Comparison of ENCODE assay signal across 12 cellular contexts in genomic region chr21:46093668-46094400, GRCh38. TPM values are rescaled to one million over a fixed set of nuclear protein-coding genes. Genes with fewer than 3 reads are reported as not detected.
DNase-seq lines count a peak whose midpoint lies in the region; ATAC-seq and TF ChIP-seq lines count a peak whose summit lies in the region.
"Had no signal": no experiment of that assay in that cellular context is flagged by ENCODE, and none has a peak within 500 bp of the region (broad histone marks: within the 10 kb centered on the region; RNA-seq: fewer than 3 reads in every experiment).

No MANE protein-coding gene starts in this region.

- intact Hi-C loops in tibial artery (cut with DNase I; ENCODE audit: low total_unique reads), result loop anchor here (5.0 kb wide), 1 partner anchor 37 kb away; no protein-coding TSS in a partner anchor
- intact Hi-C loops in gastrocnemius medialis (cut with DNase I; ENCODE audit: low total_unique reads), result no loop called here

- no peak overlapping the region for H3K4me3 Mint-ChIP-seq in activated T-cell treated with anti-CD3 and anti-CD28 coated beads, Interleukin-2, amount 50 U/mL, for 24 hours
- H3K4me3 Mint-ChIP-seq in activated T-cell treated with anti-CD3 and anti-CD28 coated beads, Interleukin-2, amount 50 U/mL, for 4 hours, result no peak overlapping the region
- no peak overlapping the region for H3K4me3 Mint-ChIP-seq in chondrocyte (ENCODE audit: unreplicated experiment)

- in situ Hi-C loops in gastrocnemius medialis (cut with MboI; ENCODE audit: low sequenced_read_pairs in 4 of 4), result no loop called here

- H3K27me3 Mint-ChIP-seq in activated T-cell treated with anti-CD3 and anti-CD28 coated beads, Interleukin-2, amount 50 U/mL, for 24 hours, result no peaks in the 10 kb centered on the region
- peaks cover 4% of the 10 kb centered on the region for H3K27me3 Mint-ChIP-seq in activated T-cell treated with anti-CD3 and anti-CD28 coated beads, Interleukin-2, amount 50 U/mL, for 4 hours (ENCODE audit: low read depth)
- no peaks in the 10 kb centered on the region for H3K27me3 Mint-ChIP-seq in chondrocyte (ENCODE audit: low read depth)

- H3K36me3 Mint-ChIP-seq in activated T-cell treated with anti-CD3 and anti-CD28 coated beads, Interleukin-2, amount 50 U/mL, for 24 hours (ENCODE audit: low read depth), result no peaks in the 10 kb centered on the region
- H3K36me3 Mint-ChIP-seq in activated T-cell treated with anti-CD3 and anti-CD28 coated beads, Interleukin-2, amount 50 U/mL, for 4 hours (ENCODE audit: insufficient read depth), result no peaks in the 10 kb centered on the region
- H3K36me3 Mint-ChIP-seq in chondrocyte (ENCODE audit: low read depth), result no peaks in the 10 kb centered on the region

- peak; percentile 29 for DNase-seq in activated T-cell treated with anti-CD3 and anti-CD28 coated beads, Interleukin-2, amount 50 U/mL, for 24 hours
- DNase-seq in activated T-cell treated with anti-CD3 and anti-CD28 coated beads, Interleukin-2, amount 50 U/mL, for 4 hours, result no peak
- DNase-seq in chondrocyte (ENCODE audit: low spot score), result no peak
- peak in 1 of 2 donors; percentile 68 for DNase-seq in tibial artery
- DNase-seq in stimulated activated naive CD4-positive, alpha-beta T cell (lab: John Stamatoyannopoulos, UW), result no peak
- DNase-seq in gastrocnemius medialis, result no peak
- no peak for DNase-seq in DMS114 treated with DMSO at 0.1 percent for 48 hours (lab: John Stamatoyannopoulos, UW; ENCODE audit: unreplicated experiment)
- DNase-seq: COR-L47, MV-4-11, OCI-M1, WERI-Rb-1 had no signal

- H3K27me3 ChIP-seq in muscle layer of duodenum (ENCODE audit: low read depth, low read length) (no peaks in the 10 kb centered on the region), tibial artery (no peaks in the 10 kb centered on the region), gastrocnemius medialis (peaks cover 7 to 18% (median 9%) of the 10 kb centered on the region in 3 donors)

- H3K4me1 ChIP-seq in muscle layer of duodenum (ENCODE audit: control insufficient read depth in 1 of 2, insufficient read depth in 2 of 2, low read length in 2 of 2), result peaks cover 0 to 14% of the 10 kb centered on the region in 2 donors
- peaks cover 4 to 42% (median 34%) of the 10 kb centered on the region in 4 donors for H3K4me1 ChIP-seq in tibial artery
- H3K4me1 ChIP-seq in gastrocnemius medialis, result no peaks in the 10 kb centered on the region

- H3K9me3 Mint-ChIP-seq in activated T-cell treated with anti-CD3 and anti-CD28 coated beads, Interleukin-2, amount 50 U/mL, for 24 hours, result peaks cover 10% of the 10 kb centered on the region
- no peaks in the 10 kb centered on the region for H3K9me3 Mint-ChIP-seq in activated T-cell treated with anti-CD3 and anti-CD28 coated beads, Interleukin-2, amount 50 U/mL, for 4 hours
- peaks cover 10% of the 10 kb centered on the region for H3K9me3 Mint-ChIP-seq in chondrocyte (ENCODE audit: low read depth)

- no peak for TF ChIP-seq POLR2A in gastrocnemius medialis (IDR thresholded peaks at IDR 0.05)

- H3K27ac ChIP-seq in muscle layer of duodenum (ENCODE audit: low read length), result peak overlapping the region; percentile 81
- peak overlapping the region; percentile 95 to 100 for H3K27ac ChIP-seq in tibial artery
- H3K27ac ChIP-seq in gastrocnemius medialis, result no peak overlapping the region
- H3K27ac ChIP-seq: WERI-Rb-1 had no signal

- H3K9me3 ChIP-seq in muscle layer of duodenum (ENCODE audit: control insufficient read depth in 1 of 2, low read length in 2 of 2) (no peaks in the 10 kb centered on the region), tibial artery (no peaks in the 10 kb centered on the region), gastrocnemius medialis (no peaks in the 10 kb centered on the region)

- no peak overlapping the region for H3K27ac Mint-ChIP-seq in activated T-cell treated with anti-CD3 and anti-CD28 coated beads, Interleukin-2, amount 50 U/mL, for 24 hours
- H3K27ac Mint-ChIP-seq in chondrocyte (ENCODE audit: unreplicated experiment), result peak overlapping the region; percentile 17

- TF ChIP-seq CTCF in chondrocyte (IDR thresholded peaks at IDR 0.05), result no peak
- no peak for TF ChIP-seq CTCF in tibial artery (IDR thresholded peaks at IDR 0.05)
- no peak for TF ChIP-seq CTCF in gastrocnemius medialis (IDR thresholded peaks at IDR 0.05 in 4 of 5, conservative IDR thresholded peaks at IDR 0.05 in 1 of 5)

- H3K4me3 ChIP-seq in muscle layer of duodenum (ENCODE audit: low read depth in 1 of 2, low read length in 2 of 2), result no peak overlapping the region
- no peak overlapping the region for H3K4me3 ChIP-seq in tibial artery
- H3K4me3 ChIP-seq in gastrocnemius medialis, result no peak overlapping the region

- H3K36me3 ChIP-seq in muscle layer of duodenum (ENCODE audit: control insufficient read depth in 1 of 2, insufficient read depth in 2 of 2, low read length in 2 of 2) (peaks cover 0 to 4% of the 10 kb centered on the region in 2 donors), tibial artery (no peaks in the 10 kb centered on the region), gastrocnemius medialis (no peaks in the 10 kb centered on the region)
- H3K36me3 ChIP-seq: WERI-Rb-1 had no signal

- ATAC-seq in activated T-cell treated with anti-CD3 and anti-CD28 coated beads, Interleukin-2, amount 50 U/mL, for 4 hours, result no peak
- no peak for ATAC-seq in gastrocnemius medialis

- H3K4me1 Mint-ChIP-seq in activated T-cell treated with anti-CD3 and anti-CD28 coated beads, Interleukin-2, amount 50 U/mL, for 24 hours (ENCODE audit: low read depth), result no peaks in the 10 kb centered on the region
- H3K4me1 Mint-ChIP-seq in activated T-cell treated with anti-CD3 and anti-CD28 coated beads, Interleukin-2, amount 50 U/mL, for 4 hours (ENCODE audit: low read depth), result peaks cover 3% of the 10 kb centered on the region
- H3K4me1 Mint-ChIP-seq in chondrocyte (ENCODE audit: low read depth), result peaks cover 25% of the 10 kb centered on the region

RNA-seq across cellular contexts. Expression of gene COL6A2, which starts 4.1 kb away (rescaled TPM):
- total RNA-seq in activated T-cell treated with anti-CD3 and anti-CD28 coated beads, Interleukin-2, amount 50 U/mL, for 4 hours, result 1 to 10 TPM; 4.8 to 7.7 (median 5.7) TPM
- total RNA-seq in chondrocyte (1,314 to 1,671 TPM (median 1,646 TPM) in 3 replicates), gastrocnemius medialis (100 to 1,000 TPM in 2 of 4 donors, 10 to 100 TPM in 2; 44.0 to 141 (median 88.4) TPM)

Comparison
In these comparisons a context has a peak if more than half of its experiments do, and no peak if none do; other contexts are left out.
1. H3K27ac ChIP-seq: peak in muscle layer of duodenum (single experiment) and tibial artery (2 of 2); none in gastrocnemius medialis (0 of 4).